In the genomic region with DNA sequence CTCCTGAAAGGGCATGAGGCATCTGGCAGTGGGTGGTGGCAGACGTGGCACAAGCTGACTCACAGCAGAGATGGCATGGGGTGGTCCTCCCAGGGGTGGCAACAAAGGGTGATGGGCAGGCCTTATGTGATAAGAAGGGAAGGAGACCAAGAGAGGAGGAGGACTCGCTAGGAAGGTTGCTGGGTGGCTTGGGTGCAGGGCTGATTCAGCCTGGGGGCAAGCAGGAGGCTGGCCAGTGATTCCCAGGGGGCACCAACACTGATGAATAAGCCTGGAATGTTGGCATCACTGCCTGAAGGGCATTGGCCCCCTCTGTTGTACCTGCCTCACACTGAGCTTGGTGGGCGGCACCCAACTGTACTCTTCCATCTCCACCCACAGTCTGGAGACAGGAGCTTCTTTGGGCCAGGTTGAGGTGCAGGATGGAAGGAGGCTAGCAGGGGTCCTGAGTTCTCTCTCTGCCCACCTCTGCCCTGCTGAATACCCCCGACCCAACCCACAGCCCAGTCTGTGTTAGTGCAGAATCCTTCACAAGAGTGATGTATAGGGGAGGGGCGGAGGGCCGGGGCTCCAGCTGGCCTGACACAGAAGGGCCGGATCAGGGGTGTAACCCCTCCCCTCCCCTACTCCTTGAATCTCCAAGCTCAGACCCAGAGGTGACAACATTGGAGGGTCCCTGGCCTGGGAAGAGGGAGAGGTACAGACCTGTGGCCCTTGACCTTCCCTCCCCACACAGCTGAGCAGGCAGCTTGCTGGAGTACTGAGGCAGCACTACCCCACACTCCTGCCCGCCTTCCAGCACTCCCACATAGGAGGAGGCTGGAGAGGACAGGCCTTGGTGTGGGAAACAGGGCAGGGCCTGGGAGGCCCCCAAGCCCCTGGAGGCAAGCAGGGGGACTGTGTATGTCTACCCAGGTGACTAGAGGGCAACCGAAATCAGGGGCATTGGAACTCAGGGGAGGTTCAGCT, we compare ENCODE assay signal across 1 cellular context.
TF ChIP-seq lines count a peak whose summit lies in the region.

No MANE protein-coding gene starts in this region.

TF ChIP-seq in HEK293, 187 proteins besides CTCF, POLR2A, EP300 and RAD21 (continued from another document):
- TF ChIP-seq ZNF214 (tag by site-specific recombination; IDR thresholded peaks at IDR 0.05; ENCODE audit: borderline replicate concordance) (no peak), SP3 (tag by site-specific recombination; IDR thresholded peaks at IDR 0.05) (peak; percentile 38; the same call in 1 of the 2 replicates)
